ENCODE assay signal across 8 cellular contexts in genomic region chr5:96935556-96936430, GRCh38. TPM values are rescaled to one million over a fixed set of nuclear protein-coding genes. Genes with fewer than 3 reads are reported as not detected.
DNase-seq lines count a peak whose midpoint lies in the region; ATAC-seq and TF ChIP-seq lines count a peak whose summit lies in the region.

LNPEP (plus strand) TSS chr5:96936080; CDS start chr5:96936156, 76 bp downstream.

- no peak for TF ChIP-seq CTCF in astrocyte of the cerebellum (IDR thresholded peaks at IDR 0.05; ENCODE audit: low read depth, low read length, missing control alignments)

- ATAC-seq in GM18502 (IDR thresholded peaks at IDR 0.05; ENCODE audit: poor library complexity, unreplicated experiment): peak; percentile 53
- peak; percentile 39 for ATAC-seq in HG02973 (IDR thresholded peaks at IDR 0.05; ENCODE audit: unreplicated experiment)

- DNase-seq in NCI-H2029 (lab: John Stamatoyannopoulos, UW) (peak; percentile 97), T-helper 22 cell (ENCODE audit: low read depth) (peak; percentile 94), astrocyte of the cerebellum (ENCODE audit: low read depth) (peak; percentile 95), hepatic stellate cell (ENCODE audit: low spot score) (peak; percentile 89), renal cortical epithelial cell (ENCODE audit: low read depth) (peak; percentile 92), GM19240 (ENCODE audit: insufficient read length, low spot score) (no peak)

- in situ Hi-C loops in astrocyte of the cerebellum (cut with HindIII; ENCODE audit: low sequenced_read_pairs): no loop called here

- peak within 1 kb of the TSS; percentile 70 for H3K4me3 ChIP-seq in astrocyte of the cerebellum (ENCODE audit: low read depth, low read length)

RNA-seq across cellular contexts. Expression of gene LNPEP, which starts in this region (rescaled TPM):
- total RNA-seq in renal cortical epithelial cell: 72.9 and 122 TPM in 2 replicates
